In the genomic region with DNA sequence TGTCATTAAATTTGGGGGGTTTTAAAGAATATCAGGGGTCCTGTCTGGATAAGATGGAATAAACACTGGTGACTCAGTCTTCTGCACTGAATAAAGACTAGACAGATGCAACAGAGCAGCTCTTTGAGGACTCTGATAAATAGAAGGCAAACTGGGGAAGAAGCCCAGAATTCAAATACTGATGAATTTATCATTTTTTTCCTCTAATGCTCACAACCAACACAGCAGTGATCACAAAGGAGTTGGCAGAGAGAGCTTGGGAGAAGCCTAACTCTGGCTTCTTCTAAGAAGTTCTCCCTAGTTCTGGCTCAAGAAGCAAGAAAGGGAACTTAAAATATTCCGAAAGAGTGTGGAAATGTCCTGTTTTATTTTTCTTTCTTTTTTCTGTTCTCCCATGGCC, we compare ENCODE assay signal across 15 cellular contexts.
DNase-seq lines count a peak whose midpoint lies in the region; ATAC-seq, FAIRE-seq and TF ChIP-seq lines count a peak whose summit lies in the region.
"Had no signal": no experiment of that assay in that cellular context is flagged by ENCODE, and none has a peak within 500 bp of the region (broad histone marks: within the 10 kb centered on the region; RNA-seq: fewer than 3 reads in every experiment).

No MANE protein-coding gene starts in this region.

- DNase-seq in G401 (ENCODE audit: low spot score) (peak; percentile 8), OCI-LY7 (ENCODE audit: low spot score) (no peak), pons (ENCODE audit: low spot score) (peak; percentile 82), HPDE6-E6E7 (ENCODE audit: extremely low spot score) (no peak)
- DNase-seq: 8988T; Calu3; CD4-positive, alpha-beta memory T cell; GDM1; H9 had no signal

- no peak for ATAC-seq in GM21786 (IDR thresholded peaks at IDR 0.05; ENCODE audit: unreplicated experiment)
- no peak for ATAC-seq in HG02678 (IDR thresholded peaks at IDR 0.05; ENCODE audit: unreplicated experiment)

- POLR2A ChIA-PET in OCI-LY7 (lab: Charles Lee), result interaction anchor here (1.6 kb wide), 1 partner anchor 18 kb away, joined by 4 read pairs; no protein-coding TSS in a partner anchor

- H3K79me2 ChIP-seq in OCI-LY7 (ENCODE audit: insufficient read depth, low read depth, low read length), result no peaks in the 10 kb centered on the region

- peaks cover 42% of the 10 kb centered on the region for H3K4me1 ChIP-seq in OCI-LY7 (ENCODE audit: insufficient read depth, low read length, poor library complexity, severe bottlenecking)
- H3K4me1 ChIP-seq: BLaER1 had no signal

- H3K4me2 ChIP-seq in OCI-LY7 (ENCODE audit: low read length), result no peak overlapping the region
- H3K4me2 ChIP-seq: BLaER1 had no signal

- H2AFZ ChIP-seq in OCI-LY7 (ENCODE audit: low read length), result peak overlapping the region; percentile 34; the same call in 1 of the 2 replicates

- intact Hi-C loops in OCI-LY7 (cut with micrococcal nuclease; ENCODE audit: unreplicated experiment), result no loop called here

- no peaks in the 10 kb centered on the region for H3K9me2 ChIP-seq in OCI-LY7 (ENCODE audit: insufficient read depth, low read length)

- no peak overlapping the region for H3K4me3 ChIP-seq in OCI-LY7 (ENCODE audit: low read depth, low read length, poor library complexity, severe bottlenecking)
- H3K4me3 ChIP-seq: BLaER1 had no signal

- TF ChIP-seq CTCF in OCI-LY7 (conservative IDR thresholded peaks at IDR 0.05; ENCODE audit: low read length), result no peak

- CTCF ChIA-PET in OCI-LY7 (lab: Charles Lee; ENCODE audit: unreplicated experiment), result no interaction called here

- peak; percentile 94 for FAIRE-seq in islet of Langerhans (lab: Jason Lieb, UNC)
- FAIRE-seq: GM12892, H1 had no signal

- BruUV-seq in OCI-LY7 (replicated peaks; lab: Mats Ljungman, UMichigan), result no TSS peak

- no peaks in the 10 kb centered on the region for H4K20me1 ChIP-seq in OCI-LY7 (ENCODE audit: insufficient read depth, low read length)
- H4K20me1 ChIP-seq: BLaER1 had no signal

- H3K9me3 ChIP-seq in OCI-LY7 (ENCODE audit: low read length), result peaks cover 11% of the 10 kb centered on the region; the same call in 1 of the 2 replicates
- H3K9me3 ChIP-seq: BLaER1 had no signal

- no peak overlapping the region for H3K27ac ChIP-seq in OCI-LY7 (ENCODE audit: low read depth, low read length, poor library complexity, severe bottlenecking)
- H3K27ac ChIP-seq: BLaER1 had no signal

- H3K36me3 ChIP-seq in OCI-LY7 (ENCODE audit: insufficient read depth, low read length), result peaks cover 5% of the 10 kb centered on the region; the same call in 1 of the 2 replicates
- H3K36me3 ChIP-seq: BLaER1 had no signal

- in situ Hi-C loops in G401 (cut with HindIII; ENCODE audit: low sequenced_read_pairs), result no loop called here

Comparison
In these comparisons a context has a peak if more than half of its experiments do, and no peak if none do; other contexts are left out.
1. DNase-seq: peak in G401 (single experiment) and pons (single experiment); none in OCI-LY7 (single experiment) and HPDE6-E6E7 (single experiment).